22 cellular contexts compared by ENCODE assay signal in genomic region chr10:5485290-5485689, GRCh38. TPM values are rescaled to one million over a fixed set of nuclear protein-coding genes. Genes with fewer than 3 reads are reported as not detected.
DNase-seq lines count a peak whose midpoint lies in the region; ATAC-seq, FAIRE-seq and TF ChIP-seq lines count a peak whose summit lies in the region.
"Had no signal": no experiment of that assay in that cellular context is flagged by ENCODE, and none has a peak within 500 bp of the region (broad histone marks: within the 10 kb centered on the region; RNA-seq: fewer than 3 reads in every experiment).

No MANE protein-coding gene starts in this region.

- no peak overlapping the region for H2BK120ac ChIP-seq in mesendoderm (ENCODE audit: low read depth, low read length)

- H2AK5ac ChIP-seq in mesendoderm (ENCODE audit: low read length) = peak overlapping the region; percentile 58

- POLR2A ChIA-PET in CD8-positive, alpha-beta T cell (lab: Charles Lee) = no interaction called here

- H3K27me3 ChIP-seq in bronchial epithelial cell (ENCODE audit: control insufficient read depth, insufficient read depth, low read length) (no peaks in the 10 kb centered on the region), mesendoderm (ENCODE audit: insufficient read depth, low read length, poor library complexity) (no peaks in the 10 kb centered on the region)
- no peaks in the 10 kb centered on the region for H3K27me3 ChIP-seq in CD8-positive, alpha-beta T cell (ENCODE audit: insufficient read depth, low read length)
- H3K27me3 ChIP-seq: BLaER1 had no signal

- H3K27me3 Mint-ChIP-seq in CD8-positive, alpha-beta T cell (ENCODE audit: low read depth) = no peaks in the 10 kb centered on the region

- no peak for TF ChIP-seq CTCF in bronchial epithelial cell (IDR thresholded peaks at IDR 0.05; ENCODE audit: insufficient read depth, low read length, severe bottlenecking)
- no peak for TF ChIP-seq CTCF in CD8-positive, alpha-beta T cell (IDR thresholded peaks at IDR 0.05)
- TF ChIP-seq CTCF in mucosa of descending colon (IDR thresholded peaks at IDR 0.05) = no peak

- CTCF ChIA-PET in CD8-positive, alpha-beta T cell (lab: Charles Lee) = interaction anchor here (1.1 to 1.3 kb wide), 2 partner anchors 9 to 138 kb away, joined by 3 to 4 read pairs; no protein-coding TSS in a partner anchor

- no peak overlapping the region for H2BK5ac ChIP-seq in mesendoderm (ENCODE audit: low read length)

- no peak for ATAC-seq in CD8-positive, alpha-beta T cell
- no peak for ATAC-seq in mucosa of descending colon
- ATAC-seq: GM12878 had no signal

- no peak overlapping the region for H3K27ac ChIP-seq in mesendoderm (ENCODE audit: low read depth, low read length)
- no peak overlapping the region for H3K27ac ChIP-seq in CD8-positive, alpha-beta T cell (ENCODE audit: low read depth, low read length)
- H3K27ac ChIP-seq: BLaER1 had no signal

- no peak overlapping the region for H3K4me3 Mint-ChIP-seq in CD8-positive, alpha-beta T cell
- H3K4me3 Mint-ChIP-seq: CD14-positive monocyte; CD4-positive, alpha-beta memory T cell had no signal

- H3K18ac ChIP-seq in mesendoderm (ENCODE audit: low read length) = no peak overlapping the region

- peak overlapping the region; percentile 15 for H3K56ac ChIP-seq in mesendoderm (ENCODE audit: low read length)

- no peak overlapping the region for H2BK15ac ChIP-seq in mesendoderm (replicated peaks; ENCODE audit: low read depth)

- no peaks in the 10 kb centered on the region for H3K36me3 Mint-ChIP-seq in CD8-positive, alpha-beta T cell
- H3K36me3 Mint-ChIP-seq: CD14-positive monocyte; CD4-positive, alpha-beta memory T cell had no signal

- H3K4ac ChIP-seq in mesendoderm (ENCODE audit: low read depth, low read length) = no peak overlapping the region

- DNase-seq in activated effector memory CD4-positive, alpha-beta T cell treated with anti-CD3 and anti-CD28 coated beads, Interleukin-2, amount 50 U/mL, for 16 hours = peak; percentile 0
- no peak for DNase-seq in activated effector memory CD4-positive, alpha-beta T cell treated with Interleukin-2 at 50 U/mL for 16 hours
- no peak for DNase-seq in bronchial epithelial cell (ENCODE audit: low read depth)
- no peak for DNase-seq in mesendoderm
- DNase-seq in NCI-H187 treated with DMSO at 0.1 percent for 48 hours (lab: John Stamatoyannopoulos, UW) = no peak
- no peak for DNase-seq in CD8-positive, alpha-beta T cell
- DNase-seq in mucosa of descending colon = no peak
- DNase-seq: 8988T; CD4-positive, alpha-beta memory T cell; COR-L47; DMS 273 treated with DMSO at 0.1 percent for 48 hours; DMS53; DND-41; EL had no signal

- intact Hi-C loops in CD8-positive, alpha-beta T cell (cut with DNase I, micrococcal nuclease) = no loop called here
- intact Hi-C loops in mucosa of descending colon (cut with DNase I, micrococcal nuclease) = no loop called here

- no peaks in the 10 kb centered on the region for H3K79me2 ChIP-seq in mesendoderm (ENCODE audit: control insufficient read depth, insufficient read depth, low read length)

- FAIRE-seq in bronchial epithelial cell (lab: Jason Lieb, UNC) = peak; percentile 43
- FAIRE-seq: GM12878 had no signal

- H3K4me1 Mint-ChIP-seq in CD8-positive, alpha-beta T cell (ENCODE audit: low read depth) = no peaks in the 10 kb centered on the region
- H3K4me1 Mint-ChIP-seq: CD14-positive monocyte had no signal

- H3K9me3 ChIP-seq in CD8-positive, alpha-beta T cell (ENCODE audit: low read length) = no peaks in the 10 kb centered on the region
- no peaks in the 10 kb centered on the region for H3K9me3 ChIP-seq in mucosa of descending colon
- H3K9me3 ChIP-seq: BLaER1, HAP-1 had no signal

- no peak overlapping the region for H3K23ac ChIP-seq in mesendoderm (ENCODE audit: low read length)

- no CpG with 5 or more reads among the region's 14 CpGs for WGBS in mesendoderm (ENCODE audit: extremely low coverage, insufficient coverage, low lambda C conversion rate)

- H3K9me3 Mint-ChIP-seq in CD8-positive, alpha-beta T cell = no peaks in the 10 kb centered on the region

- no peak overlapping the region for H3K4me2 ChIP-seq in mesendoderm (ENCODE audit: low read length)
- H3K4me2 ChIP-seq: BLaER1 had no signal

- H3K4me1 ChIP-seq in mesendoderm (ENCODE audit: control insufficient read depth, low read depth, low read length) (peaks cover 9% of the 10 kb centered on the region), mucosa of descending colon (ENCODE audit: low read depth) (peaks cover 12% of the 10 kb centered on the region)
- no peaks in the 10 kb centered on the region for H3K4me1 ChIP-seq in CD8-positive, alpha-beta T cell (ENCODE audit: insufficient read depth, low read length)
- H3K4me1 ChIP-seq: HAP-1 had no signal

- no peaks in the 10 kb centered on the region for H3K79me1 ChIP-seq in mesendoderm (ENCODE audit: low read length)

- no peak overlapping the region for H3K27ac Mint-ChIP-seq in CD8-positive, alpha-beta T cell
- H3K27ac Mint-ChIP-seq: CD14-positive monocyte; CD4-positive, alpha-beta memory T cell had no signal

- H3K9ac ChIP-seq in mesendoderm (ENCODE audit: low read length) = no peak overlapping the region
- H3K9ac ChIP-seq: BLaER1 had no signal

- no peak overlapping the region for H4K5ac ChIP-seq in mesendoderm (ENCODE audit: low read length)

- H3K4me3 ChIP-seq in bronchial epithelial cell (ENCODE audit: low read depth, low read length) = no peak overlapping the region
- H3K4me3 ChIP-seq in mesendoderm (ENCODE audit: low read length) = no peak overlapping the region
- H3K4me3 ChIP-seq in CD8-positive, alpha-beta T cell (ENCODE audit: low read depth, low read length) = no peak overlapping the region
- H3K4me3 ChIP-seq in mucosa of descending colon = no peak overlapping the region
- H3K4me3 ChIP-seq: BLaER1, GM12878, HAP-1 had no signal

- no peak overlapping the region for H4K8ac ChIP-seq in mesendoderm (ENCODE audit: low read depth, low read length)

- H3K36me3 ChIP-seq in bronchial epithelial cell (ENCODE audit: control insufficient read depth, insufficient read depth, low read length) = no peaks in the 10 kb centered on the region
- no peaks in the 10 kb centered on the region for H3K36me3 ChIP-seq in mesendoderm (ENCODE audit: control insufficient read depth, insufficient read depth, low read length)
- no peaks in the 10 kb centered on the region for H3K36me3 ChIP-seq in CD8-positive, alpha-beta T cell (ENCODE audit: insufficient read depth, low read length)
- no peaks in the 10 kb centered on the region for H3K36me3 ChIP-seq in mucosa of descending colon (ENCODE audit: low read depth)
- H3K36me3 ChIP-seq: BLaER1, HAP-1 had no signal

RNA-seq across cellular contexts. Expression of gene CALML5, which starts 14.1 kb away (rescaled TPM):
- total RNA-seq in bronchial epithelial cell (0.79 and 4.4 TPM in 2 replicates), mucosa of descending colon (not detected)
- polyA plus RNA-seq in mesendoderm (2013, experiment 1 of 2) = not detected
- not detected for polyA plus RNA-seq in mesendoderm (2013, experiment 2 of 2)
- total RNA-seq in CD8-positive, alpha-beta T cell = not detected
- total RNA-seq: A673; CD4-positive, alpha-beta memory T cell; G401; GM12878; H4 had no signal
- polyA plus RNA-seq: AG04450; CD14-positive monocyte; CD4-positive, alpha-beta memory T cell; GM12878 had no signal

RNA-seq across cellular contexts. Expression of gene CALML3, which starts 39.5 kb away (rescaled TPM):
- total RNA-seq in bronchial epithelial cell (0.53 and 1.0 TPM in 2 replicates), mucosa of descending colon (under 1 TPM in 2 of 3 donors, not detected in 1; 0.09 to 0.17 TPM)
- not detected for polyA plus RNA-seq in mesendoderm (2013, experiment 1 of 2)
- polyA plus RNA-seq in mesendoderm (2013, experiment 2 of 2) = not detected
- not detected for total RNA-seq in CD8-positive, alpha-beta T cell
- total RNA-seq: A673; CD4-positive, alpha-beta memory T cell; G401; GM12878; H4 had no signal
- polyA plus RNA-seq: AG04450; CD14-positive monocyte; CD4-positive, alpha-beta memory T cell; GM12878 had no signal
